In genomic region chr13:20582026-20582425, GRCh38 we compare ENCODE assay signal across 21 cellular contexts. TPM values are rescaled to one million over a fixed set of nuclear protein-coding genes. Genes with fewer than 3 reads are reported as not detected.
DNase-seq lines count a peak whose midpoint lies in the region; FAIRE-seq and TF ChIP-seq lines count a peak whose summit lies in the region.
"Had no signal": no experiment of that assay in that cellular context is flagged by ENCODE, and none has a peak within 500 bp of the region (broad histone marks: within the 10 kb centered on the region; RNA-seq: fewer than 3 reads in every experiment).

No MANE protein-coding gene starts in this region.

- H3K4me1 Mint-ChIP-seq in dendritic cell treated with granulocyte-macrophage colony-stimulating factor and Interleukin-4, amounts not matched to agents 40 ng/mL and 50 ng/mL, for 4 days (ENCODE audit: low read depth) = peaks cover 8% of the 10 kb centered on the region
- H3K4me1 Mint-ChIP-seq: B cell had no signal

- H3K4me3 Mint-ChIP-seq in dendritic cell treated with granulocyte-macrophage colony-stimulating factor and Interleukin-4, amounts not matched to agents 40 ng/mL and 50 ng/mL, for 4 days = no peak overlapping the region
- H3K4me3 Mint-ChIP-seq: B cell; CD4-positive, CD25-positive, alpha-beta regulatory T cell; CD8-positive, alpha-beta T cell; HFFc6 had no signal

- H3K4me3 ChIP-seq in endothelial cell of umbilical vein (replicated peaks in 1 of 3; ENCODE audit: insufficient read depth in 1 of 3, low read depth in 1 of 3, low read length in 3 of 3) = no peak overlapping the region
- H3K4me3 ChIP-seq: BLaER1, HAP-1 had no signal

- peaks cover 9% of the 10 kb centered on the region for H3K4me1 ChIP-seq in endothelial cell of umbilical vein (ENCODE audit: control insufficient read depth, extremely low read depth, insufficient read depth, low read length)
- H3K4me1 ChIP-seq: BLaER1, Caco-2, HAP-1 had no signal

- intact Hi-C loops in dendritic cell treated with granulocyte-macrophage colony-stimulating factor and Interleukin-4, amounts not matched to agents 40 ng/mL and 50 ng/mL, for 4 days (cut with micrococcal nuclease) = no loop called here
- intact Hi-C loops in endothelial cell of umbilical vein (cut with micrococcal nuclease) = no loop called here

- H3K9me1 ChIP-seq in endothelial cell of umbilical vein (replicated peaks; ENCODE audit: control insufficient read depth, extremely low read depth, insufficient read depth, low read length) = no peaks in the 10 kb centered on the region

- H3K9me3 ChIP-seq in endothelial cell of umbilical vein (replicated peaks; ENCODE audit: control insufficient read depth, insufficient read depth, low read length) = peaks cover 3% of the 10 kb centered on the region

- no peaks in the 10 kb centered on the region for H3K27me3 ChIP-seq in endothelial cell of umbilical vein (ENCODE audit: control insufficient read depth in 2 of 2, insufficient read depth in 2 of 2, low read length in 2 of 2)
- H3K27me3 ChIP-seq: BLaER1 had no signal

- no peak for TF ChIP-seq POLR2A in endothelial cell of umbilical vein (IDR thresholded peaks at IDR 0.05; ENCODE audit: low read depth, low read length)

- peak overlapping the region; percentile 5 for H2AFZ ChIP-seq in endothelial cell of umbilical vein (ENCODE audit: low read depth, low read length)

- H3K9ac ChIP-seq in endothelial cell of umbilical vein (replicated peaks; ENCODE audit: extremely low read depth, insufficient read depth, low read length) = no peak overlapping the region
- H3K9ac ChIP-seq: BLaER1 had no signal

- FAIRE-seq in endothelial cell of umbilical vein (lab: Jason Lieb, UNC) = peak; percentile 86
- FAIRE-seq: GM12892, H54 had no signal

- H3K79me2 ChIP-seq in endothelial cell of umbilical vein (ENCODE audit: control insufficient read depth, insufficient read depth, low read length) = no peaks in the 10 kb centered on the region

- H4K20me1 ChIP-seq in endothelial cell of umbilical vein (replicated peaks; ENCODE audit: control insufficient read depth, extremely low read depth, insufficient read depth, low read length) = no peaks in the 10 kb centered on the region
- H4K20me1 ChIP-seq: BLaER1 had no signal

- TF ChIP-seq CTCF in endothelial cell of umbilical vein (IDR thresholded peaks at IDR 0.05; ENCODE audit: extremely low read depth in 1 of 2, insufficient read depth in 1 of 2, low read depth in 1 of 2, low read length in 2 of 2) = no peak

- peaks cover 43% of the 10 kb centered on the region for H3K36me3 Mint-ChIP-seq in dendritic cell treated with granulocyte-macrophage colony-stimulating factor and Interleukin-4, amounts not matched to agents 40 ng/mL and 50 ng/mL, for 4 days (ENCODE audit: low read depth)

- CTCF ChIA-PET in endothelial cell of umbilical vein (lab: Charles Lee) = interaction anchor here (1.0 to 1.7 kb wide), 4 partner anchors 8 to 74 kb away, joined by 3 to 6 read pairs (median 3); no protein-coding TSS in a partner anchor

- H3K4me2 ChIP-seq in endothelial cell of umbilical vein (ENCODE audit: insufficient read depth, low read length) = peak overlapping the region; percentile 15
- H3K4me2 ChIP-seq: BLaER1 had no signal

- H3K36me3 ChIP-seq in endothelial cell of umbilical vein (ENCODE audit: control insufficient read depth in 2 of 2, extremely low read depth in 1 of 2, insufficient read depth in 2 of 2, low read length in 2 of 2) = peaks cover 0 to 4% of the 10 kb centered on the region in 2 experiments

- no TSS peak for BruUV-seq in endothelial cell of umbilical vein (replicated peaks; lab: Mats Ljungman, UMichigan)

- dilution Hi-C loops in endothelial cell of umbilical vein (cut with MboI; ENCODE audit: extremely low pct_ligation_motif_present, low sequenced_read_pairs) = no loop called here

- peaks cover 18% of the 10 kb centered on the region for H3K9me3 Mint-ChIP-seq in dendritic cell treated with granulocyte-macrophage colony-stimulating factor and Interleukin-4, amounts not matched to agents 40 ng/mL and 50 ng/mL, for 4 days

- peak; percentile 38 for DNase-seq in NCI-H82 (lab: John Stamatoyannopoulos, UW)
- DNase-seq in NCI-H82 treated with DMSO at 0.1 percent for 48 hours (lab: John Stamatoyannopoulos, UW; ENCODE audit: unreplicated experiment) = no peak
- peak; percentile 66 for DNase-seq in endothelial cell of umbilical vein (ENCODE audit: low read depth, low spot score)
- DNase-seq in NCI-H1694 (lab: John Stamatoyannopoulos, UW) = no peak
- DNase-seq in activated effector memory CD4-positive, alpha-beta T cell treated with anti-CD3 and anti-CD28 coated beads, Interleukin-2, amount 50 U/mL, for 16 hours = no peak
- DNase-seq in stimulated activated CD4-positive, alpha-beta T cell treated with anti-CD3 and anti-CD28 coated beads, Interleukin-2, amount 100 ng/mL, for 48 hours = no peak
- DNase-seq: Caco-2; CD4-positive, CD25-positive, alpha-beta regulatory T cell; CD8-positive, alpha-beta T cell; DMS153; DND-41; GOT3; HFFc6 had no signal

- POLR2A ChIA-PET in endothelial cell of umbilical vein (lab: Charles Lee) = no interaction called here

- no peaks in the 10 kb centered on the region for H3K27me3 Mint-ChIP-seq in dendritic cell treated with granulocyte-macrophage colony-stimulating factor and Interleukin-4, amounts not matched to agents 40 ng/mL and 50 ng/mL, for 4 days
- H3K27me3 Mint-ChIP-seq: B cell; CD4-positive, CD25-positive, alpha-beta regulatory T cell had no signal

- H3K27ac ChIP-seq in endothelial cell of umbilical vein (ENCODE audit: insufficient read depth, low read depth, low read length) = no peak overlapping the region
- H3K27ac ChIP-seq: 22Rv1, BLaER1, C4-2B had no signal

- H3K27ac Mint-ChIP-seq in dendritic cell treated with granulocyte-macrophage colony-stimulating factor and Interleukin-4, amounts not matched to agents 40 ng/mL and 50 ng/mL, for 4 days = peak overlapping the region; percentile 40
- H3K27ac Mint-ChIP-seq: B cell; CD8-positive, alpha-beta T cell; HFFc6 had no signal

TF ChIP-seq in endothelial cell of umbilical vein, 7 proteins besides CTCF, POLR2A, EP300 and RAD21:
- no peak for TF ChIP-seq FOS (IDR thresholded peaks at IDR 0.05; ENCODE audit: borderline replicate concordance, insufficient read depth, low read length)
- no peak for TF ChIP-seq EZH2 (IDR thresholded peaks at IDR 0.05; ENCODE audit: borderline replicate concordance, low read depth, low read length, severe bottlenecking)
- no peak for TF ChIP-seq MAX (IDR thresholded peaks at IDR 0.05; ENCODE audit: insufficient read depth, insufficient read length)
- TF ChIP-seq GATA2 (IDR thresholded peaks at IDR 0.05; ENCODE audit: insufficient read depth, insufficient read length, low read depth, low read length) = no peak

RNA-seq across cellular contexts. Expression of gene IFT88, which starts 15.1 kb away (rescaled TPM):
- total RNA-seq in endothelial cell of umbilical vein = 9.1 and 13.7 TPM in 2 replicates
- polyA plus RNA-seq in endothelial cell of umbilical vein = 1.6 and 2.4 TPM in 2 replicates
- 3.4 and 4.0 TPM in 2 replicates for polyA plus RNA-seq in endothelial cell of umbilical vein (2011; cell fraction: cytosol; rRNA removed)
- polyA plus RNA-seq in endothelial cell of umbilical vein (2011; cell fraction: nucleus; rRNA removed) = 15.5 and 18.5 TPM in 2 replicates
- polyA plus RNA-seq in endothelial cell of umbilical vein (2012) = 5.8 and 7.7 TPM in 2 replicates
- 5.6 and 6.0 TPM in 2 replicates for polyA minus RNA-seq in endothelial cell of umbilical vein
- polyA minus RNA-seq in endothelial cell of umbilical vein (2011; cell fraction: cytosol; rRNA and poly(A)+ RNA removed) = 1.6 TPM
- 18.9 and 21.0 TPM in 2 replicates for polyA minus RNA-seq in endothelial cell of umbilical vein (2011; cell fraction: nucleus; rRNA and poly(A)+ RNA removed)

RNA-seq across cellular contexts. Expression of gene CRYL1, which starts 56.4 kb away (rescaled TPM):
- 13.9 and 18.8 TPM in 2 replicates for total RNA-seq in endothelial cell of umbilical vein
- 36.6 and 39.0 TPM in 2 replicates for polyA plus RNA-seq in endothelial cell of umbilical vein
- polyA plus RNA-seq in endothelial cell of umbilical vein (2011; cell fraction: cytosol; rRNA removed) = 37.7 and 41.6 TPM in 2 replicates
- 17.0 and 22.6 TPM in 2 replicates for polyA plus RNA-seq in endothelial cell of umbilical vein (2011; cell fraction: nucleus; rRNA removed)
- 25.8 and 27.9 TPM in 2 replicates for polyA plus RNA-seq in endothelial cell of umbilical vein (2012)
- 37.0 and 39.4 TPM in 2 replicates for polyA minus RNA-seq in endothelial cell of umbilical vein
- polyA minus RNA-seq in endothelial cell of umbilical vein (2011; cell fraction: cytosol; rRNA and poly(A)+ RNA removed) = 1.4 TPM
- polyA minus RNA-seq in endothelial cell of umbilical vein (2011; cell fraction: nucleus; rRNA and poly(A)+ RNA removed) = 8.8 and 9.0 TPM in 2 replicates

Comparison
In these comparisons a context has a peak if more than half of its experiments do, and no peak if none do; other contexts are left out.
1. DNase-seq: peak in NCI-H82 (single experiment) and endothelial cell of umbilical vein (single experiment); none in NCI-H82 treated with DMSO at 0.1 percent for 48 hours (single experiment), NCI-H1694 (single experiment), activated effector memory CD4-positive, alpha-beta T cell treated with anti-CD3 and anti-CD28 coated beads, Interleukin-2, amount 50 U/mL, for 16 hours (single experiment) and stimulated activated CD4-positive, alpha-beta T cell treated with anti-CD3 and anti-CD28 coated beads, Interleukin-2, amount 100 ng/mL, for 48 hours (0 of 2).